8 cellular contexts compared by ENCODE assay signal in the genomic region with DNA sequence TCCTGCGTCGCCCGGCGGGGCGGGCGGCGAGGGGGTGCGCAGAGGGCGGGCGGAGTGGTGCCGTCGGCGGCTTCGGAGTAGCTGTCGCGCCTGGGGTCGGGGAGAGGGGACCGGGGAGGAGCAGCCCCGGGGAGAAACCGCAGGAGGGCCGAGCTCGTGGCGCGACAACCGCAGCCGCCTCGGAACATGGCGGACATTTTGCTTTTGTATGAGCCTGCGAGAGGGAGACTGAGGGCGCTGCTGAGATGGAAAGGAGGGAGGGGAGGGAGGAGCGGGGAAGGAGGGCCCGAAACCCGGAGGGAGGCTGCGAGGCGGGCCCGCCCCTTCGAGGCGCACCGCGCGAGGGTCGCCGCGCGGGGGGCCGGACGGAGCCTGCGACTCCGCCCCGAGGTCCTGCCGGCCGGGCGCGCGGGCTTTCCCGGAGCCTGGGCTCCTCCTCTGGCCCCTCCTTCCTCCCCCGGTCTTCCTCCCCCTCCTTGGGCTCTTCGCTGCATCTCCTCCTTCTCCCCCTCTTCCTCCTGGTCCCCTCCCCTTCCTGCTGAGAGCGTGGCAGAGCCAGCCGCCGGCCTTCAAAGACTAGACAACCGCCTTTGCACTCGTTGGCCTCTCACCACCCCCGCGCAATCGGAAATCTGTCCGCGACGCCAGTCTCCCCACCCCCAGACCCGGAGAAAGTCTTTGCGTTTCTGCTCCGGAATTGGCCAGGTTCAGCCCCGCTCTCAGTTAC. TPM values are rescaled to one million over a fixed set of nuclear protein-coding genes. Genes with fewer than 3 reads are reported as not detected.
DNase-seq lines count a peak whose midpoint lies in the region; ATAC-seq and TF ChIP-seq lines count a peak whose summit lies in the region.

No MANE protein-coding gene starts in this region.

- peak overlapping the region; percentile 64 for H2AFZ ChIP-seq in SU-DHL-6 (ENCODE audit: low read depth, low read length, severe bottlenecking)

- no peaks in the 10 kb centered on the region for H3K27me3 ChIP-seq in SU-DHL-6 (ENCODE audit: low read length)
- no peaks in the 10 kb centered on the region for H3K27me3 ChIP-seq in heart left ventricle
- no peaks in the 10 kb centered on the region for H3K27me3 ChIP-seq in upper lobe of right lung

- H4K20me1 ChIP-seq in SU-DHL-6 (ENCODE audit: low read depth, low read length), result no peaks in the 10 kb centered on the region

- H3K36me3 ChIP-seq in SU-DHL-6 (ENCODE audit: low read length) (no peaks in the 10 kb centered on the region; the same call in 1 of the 2 replicates), heart left ventricle (no peaks in the 10 kb centered on the region), upper lobe of right lung (no peaks in the 10 kb centered on the region)

- H3K27ac ChIP-seq in SU-DHL-6 (ENCODE audit: low read depth, low read length) (peak overlapping the region; percentile 86), heart left ventricle (peak overlapping the region; percentile 79 to 93 (median 86)), upper lobe of right lung (peak overlapping the region; percentile 89)

- H3K9me3 ChIP-seq in SU-DHL-6 (ENCODE audit: insufficient read depth, low read length), result no peaks in the 10 kb centered on the region
- peaks cover 0 to 3% (median 0%) of the 10 kb centered on the region in 12 donors for H3K9me3 ChIP-seq in heart left ventricle
- H3K9me3 ChIP-seq in upper lobe of right lung, result no peaks in the 10 kb centered on the region

- peak overlapping the region; percentile 84 for H3K4me3 ChIP-seq in SU-DHL-6 (ENCODE audit: insufficient read depth, low read length, poor library complexity, severe bottlenecking)
- peak overlapping the region; percentile 20 to 89 (median 70) for H3K4me3 ChIP-seq in heart left ventricle
- H3K4me3 ChIP-seq in upper lobe of right lung, result peak overlapping the region; percentile 61

- no peaks in the 10 kb centered on the region for H3F3A ChIP-seq in SU-DHL-6 (ENCODE audit: insufficient read depth)

- no peaks in the 10 kb centered on the region for H3K9me3 Mint-ChIP-seq in activated naive CD8-positive, alpha-beta T cell treated with anti-CD3 and anti-CD28 coated beads, Interleukin-2, amount 50 U/mL, for 24 hours
- peaks cover 8% of the 10 kb centered on the region for H3K9me3 Mint-ChIP-seq in progenitor cell of endocrine pancreas (ENCODE audit: low read depth)

- TF ChIP-seq POLR2A in heart left ventricle (IDR thresholded peaks at IDR 0.05), result peak in 1 of 2 donors; percentile 31

- peak; percentile 82 for DNase-seq in GM10248 (ENCODE audit: extremely low spot score)
- peak; percentile 76 for DNase-seq in NCI-H1105 (lab: John Stamatoyannopoulos, UW)
- peak; percentile 80 for DNase-seq in activated naive CD8-positive, alpha-beta T cell treated with anti-CD3 and anti-CD28 coated beads, Interleukin-2, amount 50 U/mL, for 24 hours
- DNase-seq in heart left ventricle, result peak; percentile 87 to 91 (median 88)
- peak; percentile 49 for DNase-seq in progenitor cell of endocrine pancreas (ENCODE audit: low spot score, unreplicated experiment)
- DNase-seq in upper lobe of right lung, result peak; percentile 89

- no peaks in the 10 kb centered on the region for H3K27me3 Mint-ChIP-seq in activated naive CD8-positive, alpha-beta T cell treated with anti-CD3 and anti-CD28 coated beads, Interleukin-2, amount 50 U/mL, for 24 hours
- no peaks in the 10 kb centered on the region for H3K27me3 Mint-ChIP-seq in progenitor cell of endocrine pancreas

- peaks cover 0 to 13% (median 0%) of the 10 kb centered on the region in 12 donors for H3K4me1 ChIP-seq in heart left ventricle
- no peaks in the 10 kb centered on the region for H3K4me1 ChIP-seq in upper lobe of right lung

- peaks cover 54% of the 10 kb centered on the region for H3K4me1 Mint-ChIP-seq in activated naive CD8-positive, alpha-beta T cell treated with anti-CD3 and anti-CD28 coated beads, Interleukin-2, amount 50 U/mL, for 24 hours
- peaks cover 8% of the 10 kb centered on the region for H3K4me1 Mint-ChIP-seq in progenitor cell of endocrine pancreas (ENCODE audit: low read depth)

- peak overlapping the region; percentile 92 for H3K4me2 ChIP-seq in SU-DHL-6 (ENCODE audit: low read depth, low read length, poor library complexity, severe bottlenecking)

- peak overlapping the region; percentile 99 for H3K4me3 Mint-ChIP-seq in activated naive CD8-positive, alpha-beta T cell treated with anti-CD3 and anti-CD28 coated beads, Interleukin-2, amount 50 U/mL, for 24 hours
- H3K4me3 Mint-ChIP-seq in progenitor cell of endocrine pancreas (ENCODE audit: low read depth), result peak overlapping the region; percentile 84

- POLR2A ChIA-PET in GM10248 (lab: Yijun Ruan, JAX), result no interaction called here

- peak overlapping the region; percentile 92 for H3K9ac ChIP-seq in SU-DHL-6 (ENCODE audit: low read length)

- no peaks in the 10 kb centered on the region for H3K9me2 ChIP-seq in SU-DHL-6 (replicated peaks; ENCODE audit: insufficient read depth, low read length)

- H3K79me2 ChIP-seq in SU-DHL-6 (ENCODE audit: insufficient read depth, low read length), result peaks cover 18% of the 10 kb centered on the region

- TF ChIP-seq CTCF in GM10248 (IDR thresholded peaks at IDR 0.05; ENCODE audit: control extremely low read depth, extremely low read depth, low read depth, missing control alignments) (no peak), SU-DHL-6 (IDR thresholded peaks at IDR 0.05; ENCODE audit: insufficient read depth, low read length, poor library complexity, severe bottlenecking) (no peak), heart left ventricle (IDR thresholded peaks at IDR 0.05) (peak in 2 of 12 donors; percentile 10 to 12), progenitor cell of endocrine pancreas (IDR thresholded peaks at IDR 0.05; ENCODE audit: unreplicated experiment) (no peak), upper lobe of right lung (IDR thresholded peaks at IDR 0.05) (no peak)

- ATAC-seq in HG02610 (IDR thresholded peaks at IDR 0.05; ENCODE audit: unreplicated experiment) (peak; percentile 80), heart left ventricle (peak; percentile 74 to 95 (median 94)), upper lobe of right lung (peak; percentile 96)
- peak; percentile 75 for ATAC-seq in activated naive CD8-positive, alpha-beta T cell treated with anti-CD3 and anti-CD28 coated beads, Interleukin-2, amount 50 U/mL, for 24 hours

- peak overlapping the region; percentile 99 for H3K27ac Mint-ChIP-seq in activated naive CD8-positive, alpha-beta T cell treated with anti-CD3 and anti-CD28 coated beads, Interleukin-2, amount 50 U/mL, for 24 hours
- H3K27ac Mint-ChIP-seq in progenitor cell of endocrine pancreas, result peak overlapping the region; percentile 98

- CTCF ChIA-PET in GM10248 (lab: Yijun Ruan, JAX), result interaction anchor here (0.9 to 1.6 kb wide), 3 partner anchors 12 to 22 kb away, joined by 3 read pairs; no protein-coding TSS in a partner anchor

- 0 to 43% (median 17%) methylated on average over 28 to 71 of the region's 73 CpGs for WGBS in heart left ventricle, 4 donors

- intact Hi-C loops in heart left ventricle (cut with DNase I) (loop anchor here in 1 of 10 donors (5.0 to 10.0 kb wide), 2 partner anchors 99 to 673 kb away; a partner anchor contains a TSS), upper lobe of right lung (cut with DNase I) (no loop called here)

- peaks cover 17% of the 10 kb centered on the region for H3K36me3 Mint-ChIP-seq in activated naive CD8-positive, alpha-beta T cell treated with anti-CD3 and anti-CD28 coated beads, Interleukin-2, amount 50 U/mL, for 24 hours (ENCODE audit: low read depth)
- peaks cover 3% of the 10 kb centered on the region for H3K36me3 Mint-ChIP-seq in progenitor cell of endocrine pancreas (ENCODE audit: insufficient read depth)

RNA-seq across cellular contexts. Expression of a gene that starts 1.1 kb away (rescaled TPM):
- total RNA-seq in heart left ventricle (1 to 10 TPM; 1.4 to 5.9 (median 2.6) TPM), progenitor cell of endocrine pancreas (14.6 and 14.8 TPM in 2 replicates), upper lobe of right lung (7.4 TPM)
- 1 to 10 TPM; 1.6 to 2.6 TPM for polyA plus RNA-seq in heart left ventricle

Comparison
In these comparisons a context has a peak if more than half of its experiments do, and no peak if none do; other contexts are left out.
1. Peak in every context shown above with its lines: DNase-seq, ATAC-seq, H3K4me3 ChIP-seq and H3K27ac ChIP-seq.